In genomic region chr11:16367252-16367651, GRCh38 we compare ENCODE assay signal across 25 cellular contexts. TPM values are rescaled to one million over a fixed set of nuclear protein-coding genes. Genes with fewer than 3 reads are reported as not detected.
DNase-seq lines count a peak whose midpoint lies in the region; ATAC-seq, FAIRE-seq and TF ChIP-seq lines count a peak whose summit lies in the region.
"Had no signal": no experiment of that assay in that cellular context is flagged by ENCODE, and none has a peak within 500 bp of the region (broad histone marks: within the 10 kb centered on the region; RNA-seq: fewer than 3 reads in every experiment).

No MANE protein-coding gene starts in this region.

- H3K27me3 ChIP-seq in GM12878 (replicated peaks in 1 of 2; ENCODE audit: control insufficient read depth in 2 of 2, insufficient read depth in 2 of 2, low read length in 1 of 2) = no peaks in the 10 kb centered on the region
- H3K27me3 ChIP-seq: Peyer's patch had no signal

- TF ChIP-seq POLR2A in GM12878 (IDR thresholded peaks at IDR 0.05; ENCODE audit: low read depth, low read length) = no peak

- H3K36me3 ChIP-seq in GM12878 (ENCODE audit: control insufficient read depth in 2 of 2, insufficient read depth in 2 of 2, low read length in 1 of 2) = no peaks in the 10 kb centered on the region
- H3K36me3 ChIP-seq: Peyer's patch had no signal

- no peak overlapping the region for H3K9ac ChIP-seq in GM12878 (ENCODE audit: control insufficient read depth, insufficient read depth, low read length)

- no peak for TF ChIP-seq CTCF in GM12878 (IDR thresholded peaks at IDR 0.05 in 2 of 3, conservative IDR thresholded peaks at IDR 0.05 in 1 of 3; ENCODE audit: control insufficient read depth in 2 of 3, extremely low read depth in 1 of 3, insufficient read depth in 1 of 3, low read depth in 3 of 3, low read length in 3 of 3)

- SMC1A ChIA-PET in GM12878 (lab: Charles Lee; ENCODE audit: uncharacterized antibody, unreplicated experiment) = interaction anchor here (0.6 to 1.7 kb wide), 3 partner anchors 9 to 48 kb away, joined by 3 to 5 read pairs (median 3); no protein-coding TSS in a partner anchor

- H3K27ac ChIP-seq in GM12878 (ENCODE audit: control insufficient read depth, insufficient read depth) = no peak overlapping the region
- H3K27ac ChIP-seq: A549, C4-2B, Peyer's patch had no signal

- RAD21 ChIA-PET in GM12878 (lab: Charles Lee; ENCODE audit: unreplicated experiment) = no interaction called here

- ATAC-seq in GM18517 (IDR thresholded peaks at IDR 0.05; ENCODE audit: unreplicated experiment) (peak; percentile 58), GM19351 (IDR thresholded peaks at IDR 0.05; ENCODE audit: unreplicated experiment) (peak; percentile 65), HG03342 (IDR thresholded peaks at IDR 0.05; ENCODE audit: unreplicated experiment) (peak; percentile 75), GM12878 (peak; percentile 60), GM19467 (IDR thresholded peaks at IDR 0.05; ENCODE audit: unreplicated experiment) (no peak), GM19395 (IDR thresholded peaks at IDR 0.05; ENCODE audit: unreplicated experiment) (no peak)
- ATAC-seq: A549, HepG2, Right ventricle myocardium inferior, SK-N-SH treated with all-trans-retinoic acid at 6 μM for 48 hours had no signal

- FAIRE-seq in GM12878 (lab: Jason Lieb, UNC) = no peak
- FAIRE-seq: A549, GM12892, GM19239, HepG2 had no signal

- H2AFZ ChIP-seq in GM12878 (ENCODE audit: control insufficient read depth, low read depth, low read length) = no peak overlapping the region

- TF ChIP-seq EP300 in GM12878 (IDR thresholded peaks at IDR 0.05; ENCODE audit: borderline replicate concordance in 1 of 2, control insufficient read depth in 1 of 2, low read depth in 2 of 2, low read length in 2 of 2) = no peak

- H3K4me2 ChIP-seq in GM12878 (ENCODE audit: control insufficient read depth, insufficient read depth) = no peak overlapping the region
- H3K4me2 ChIP-seq: A549 had no signal

- no peaks in the 10 kb centered on the region for H3K79me2 ChIP-seq in GM12878 (ENCODE audit: control insufficient read depth, insufficient read depth, low read length)

- H3K4me3 ChIP-seq in GM12878 = no peak overlapping the region
- H3K4me3 ChIP-seq: A549, Peyer's patch had no signal

- intact Hi-C loops in GM12878 (cut with micrococcal nuclease; ENCODE audit: unreplicated experiment) = no loop called here

- in situ Hi-C loops in GM12878 (cut with MboI) = no loop called here

- no peak for TF ChIP-seq RAD21 in GM12878 (IDR thresholded peaks at IDR 0.05; ENCODE audit: insufficient read depth, low read depth, low read length)

- BruUV-seq in GM12878 (replicated peaks; lab: Mats Ljungman, UMichigan) = no TSS peak

- CTCF ChIA-PET in GM12878 (lab: Yijun Ruan, JAX) = no interaction called here

- WGBS in GM12878 (ENCODE audit: insufficient coverage, insufficient replicate concordance, low lambda C conversion rate, missing lambda C conversion rate) = 3% methylated on average over 2 of the region's 2 CpGs

- H3K9me3 ChIP-seq in GM12878 (replicated peaks; ENCODE audit: control insufficient read depth, insufficient read depth, low read length) = no peaks in the 10 kb centered on the region
- H3K9me3 ChIP-seq: A549, Peyer's patch had no signal

- POLR2A ChIA-PET in GM12878 (lab: Charles Lee) = no interaction called here

- no peaks in the 10 kb centered on the region for H4K20me1 ChIP-seq in GM12878 (ENCODE audit: control insufficient read depth, insufficient read depth)

- no peak for DNase-seq in GM12878 (ENCODE audit: low read depth, low spot score)
- no peak for DNase-seq in HuH-7 (ENCODE audit: low spot score)
- DNase-seq in SHP77 treated with DMSO at 0.1 percent for 48 hours (lab: John Stamatoyannopoulos, UW) = no peak
- DNase-seq: DMS 273 treated with DMSO at 0.1 percent for 48 hours, GDM1, GOT3, NCI-H1105, NCI-H1694, NCI-H2227 treated with DMSO at 0.1 percent for 48 hours, NCI-H524 treated with DMSO at 0.1 percent for 48 hours, Peyer's patch, T-helper 1 cell, T1000 had no signal

- no peaks in the 10 kb centered on the region for H3K4me1 ChIP-seq in GM12878 (ENCODE audit: control insufficient read depth, insufficient read depth, low read length)
- H3K4me1 ChIP-seq: A549 had no signal

TF ChIP-seq in GM12878, 131 proteins besides CTCF, POLR2A, EP300 and RAD21:
- peak; percentile 63 for TF ChIP-seq MEF2B (IDR thresholded peaks at IDR 0.05; ENCODE audit: partially characterized antibody, poor library complexity, severe bottlenecking)
- TF ChIP-seq MEF2A (IDR thresholded peaks at IDR 0.05; ENCODE audit: insufficient read depth, low read depth, low read length) = no peak

RNA-seq across cellular contexts. Expression of gene SOX6, which starts 10.9 kb away (rescaled TPM):
- total RNA-seq in GM12878 (2013; cell fraction: nucleolus; rRNA removed) = 0.39 and 1.1 TPM in 2 replicates
- total RNA-seq in GM12878 (2014; rRNA removed) (0.16 TPM in 1 of 2 replicates, not detected in the other), GM12878 (2014; rRNA removed; fragmentation: Illumina TruSeq; extraction: Trizol) (0.09 and 0.18 TPM in 2 replicates), GM12878 (2021) (0.03 and 0.16 TPM in 2 replicates)
- not detected for polyA plus RNA-seq in GM12878 (2011; ENCODE audit: low read depth)
- polyA plus RNA-seq in GM12878 (2011; rRNA removed) (0.26 and 0.29 TPM in 2 replicates), GM12878 (2014; fragmentation: Illumina TruSeq; extraction: Trizol) (0.13 TPM in 1 of 2 replicates, not detected in the other), GM12878 (2014; fragmentation: Nextera tagmentation; extraction: Ambion mirVana) (not detected), GM12878 (2014; rRNA removed) (0.38 TPM in 1 of 2 replicates, not detected in the other), GM12878 (2016; fragmentation: Nextera tagmentation; extraction: Ambion mirVana) (under 1 TPM; 0.32 to 0.71 TPM)
- polyA plus RNA-seq in GM12878 (2011; cell fraction: cytosol; rRNA removed) = 0.04 and 0.13 TPM in 2 replicates
- 0.09 and 0.19 TPM in 2 replicates for polyA plus RNA-seq in GM12878 (2011; cell fraction: nucleus; rRNA removed)
- 0.14 and 0.37 TPM in 2 replicates for polyA plus RNA-seq in GM12878 (2012)
- 0.10 and 0.59 TPM in 2 replicates for polyA minus RNA-seq in GM12878 (2011; rRNA and poly(A)+ RNA removed)
- not detected in 2 replicates for polyA minus RNA-seq in GM12878 (2011; cell fraction: cytosol; rRNA and poly(A)+ RNA removed)
- polyA minus RNA-seq in GM12878 (2011; cell fraction: nucleus; rRNA and poly(A)+ RNA removed) = 0.12 and 0.77 TPM in 2 replicates

Comparison
In these comparisons a context has a peak if more than half of its experiments do, and no peak if none do; other contexts are left out.
1. ATAC-seq: peak in GM18517 (single experiment), GM19351 (single experiment), HG03342 (single experiment) and GM12878 (single experiment); none in GM19467 (single experiment) and GM19395 (single experiment).